21 cellular contexts compared by ENCODE assay signal in the genomic region with DNA sequence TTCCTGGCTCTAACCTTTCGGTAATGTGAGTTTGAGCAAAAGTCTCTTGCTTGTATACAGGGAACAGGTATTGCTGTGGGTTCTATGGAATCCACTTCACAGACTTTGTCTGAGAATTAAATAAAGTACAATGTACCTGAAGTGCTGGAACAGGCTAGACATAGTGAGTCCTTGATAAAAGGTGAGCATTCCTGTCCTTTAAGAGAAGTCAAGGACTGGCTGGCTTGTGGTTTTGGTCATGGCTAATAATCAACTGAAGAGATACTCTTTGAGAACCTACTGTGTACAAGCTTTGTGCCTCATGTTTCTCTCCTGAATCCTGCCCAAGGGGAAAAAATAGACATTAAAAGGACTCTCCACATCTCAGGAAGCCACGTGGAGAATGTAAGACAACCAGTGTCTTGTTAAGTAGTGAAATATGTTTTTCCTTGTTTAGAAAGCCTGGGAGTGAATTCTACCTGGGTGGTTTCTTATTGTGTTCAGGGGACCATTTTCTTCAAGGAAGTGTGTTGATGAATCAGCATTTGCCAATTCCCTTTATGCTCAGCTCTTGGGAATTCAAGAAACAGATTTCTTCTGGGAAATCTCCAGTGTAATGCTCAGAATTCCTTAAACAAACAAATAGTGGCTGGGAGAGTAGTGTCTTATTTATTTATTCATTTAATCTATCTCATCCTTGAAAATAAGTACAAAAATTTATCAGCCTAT. TPM values are rescaled to one million over a fixed set of nuclear protein-coding genes. Genes with fewer than 3 reads are reported as not detected.
"Had no signal": no experiment of that assay in that cellular context is flagged by ENCODE, and none has a peak within 500 bp of the region (broad histone marks: within the 10 kb centered on the region; RNA-seq: fewer than 3 reads in every experiment).

No MANE protein-coding gene starts in this region.

- H3K4me2 ChIP-seq: KMS-11 had no signal

- DNase-seq: activated CD4-positive, alpha-beta T cell treated with anti-CD3 and anti-CD28 coated beads for 4 hours; activated CD8-positive, alpha-beta memory T cell treated with anti-CD3 and anti-CD28 coated beads, Interleukin-2, amount 50 U/mL, for 4 hours; activated CD8-positive, alpha-beta T cell treated with anti-CD3 and anti-CD28 coated beads for 36 hours; activated naive CD4-positive, alpha-beta T cell; activated T-cell treated with anti-CD3 and anti-CD28 coated beads, Interleukin-2, amount 50 U/mL, for 72 hours; aorta; NCI-H1092; NCI-H1417; NCI-H1694; NCI-H2029; NCI-H446 treated with DMSO at 0.1 percent for 48 hours; NCI-H524 treated with DMSO at 0.1 percent for 48 hours; NCI-H82; Right ventricle myocardium superior; SJCRH30 had no signal

- H3K27me3 ChIP-seq: SJCRH30 had no signal

- H3K27ac ChIP-seq: KMS-11, RWPE1, SJCRH30 had no signal

- H3K36me3 ChIP-seq: SJCRH30 had no signal

- H3K9ac ChIP-seq: KMS-11 had no signal

- H3K9me3 ChIP-seq: SJCRH30 had no signal

- ATAC-seq: activated CD4-positive, CD25-positive, alpha-beta regulatory T cell treated with anti-CD3 and anti-CD28 coated beads, Interleukin-2, amount 50 U/mL, for 24 hours; activated CD8-positive, alpha-beta T cell treated with anti-CD3 and anti-CD28 coated beads for 36 hours; activated T-cell treated with anti-CD3 and anti-CD28 coated beads, Interleukin-2, amount 50 U/mL, for 72 hours; Panc1 had no signal

- H3K4me3 ChIP-seq: SJCRH30 had no signal

- H3K4me1 ChIP-seq: SJCRH30 had no signal

RNA-seq across cellular contexts. Expression of a gene that starts 55.2 kb away (rescaled TPM):
- total RNA-seq: activated CD8-positive, alpha-beta T cell treated with anti-CD3 and anti-CD28 coated beads for 36 hours; activated T-cell treated with anti-CD3 and anti-CD28 coated beads, Interleukin-2, amount 50 U/mL, for 72 hours; activated T-helper 2 cell treated with anti-CD3 and anti-CD28 coated beads, Interferon-gamma antibody, Interleukin-2, Interleukin-4, amounts not matched to agents 10 μg/mL and 5 μg/mL and 100 μg/mL, durations not matched to agents 14 hours and 24 hours and 36 hours; OCI-LY7; Right ventricle myocardium superior had no signal
